In the genomic region with DNA sequence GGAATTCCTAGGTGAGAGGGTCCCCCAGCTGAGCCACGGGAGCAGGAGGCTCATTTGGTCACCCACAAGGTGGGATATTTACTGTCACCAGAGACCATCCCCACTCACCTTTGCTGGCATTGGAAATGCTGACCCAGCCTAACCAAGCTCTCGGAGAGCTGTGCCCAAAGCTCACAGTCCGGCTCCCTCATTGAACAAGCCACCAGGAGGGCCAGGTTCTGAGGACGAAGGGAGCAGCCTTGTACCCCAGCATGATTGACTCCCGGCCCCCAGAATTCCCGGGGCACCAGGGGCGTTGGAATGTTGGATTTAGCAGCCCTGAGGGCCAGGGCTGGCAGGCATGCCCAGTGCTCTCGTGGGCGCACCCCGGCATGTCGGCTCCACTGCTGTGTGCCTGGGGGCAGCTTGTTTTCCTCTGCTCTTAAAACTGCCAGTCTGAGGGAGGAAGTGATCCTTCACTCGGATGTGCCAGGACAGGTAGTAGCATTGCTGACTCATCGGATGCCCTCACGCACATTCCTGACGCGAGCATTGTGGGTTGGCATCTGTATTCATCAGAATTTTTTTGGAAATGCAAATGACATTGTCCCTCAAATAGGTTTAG, we compare ENCODE assay signal across 1 cellular context.
TF ChIP-seq lines count a peak whose summit lies in the region.

No MANE protein-coding gene starts in this region.

TF ChIP-seq in GM12878, 131 proteins besides CTCF, POLR2A, EP300 and RAD21 (continued from another document):
- no peak for TF ChIP-seq WRNIP1 (IDR thresholded peaks at IDR 0.05; ENCODE audit: borderline replicate concordance, low read depth, low read length)
